9 cellular contexts compared by ENCODE assay signal in the genomic region with DNA sequence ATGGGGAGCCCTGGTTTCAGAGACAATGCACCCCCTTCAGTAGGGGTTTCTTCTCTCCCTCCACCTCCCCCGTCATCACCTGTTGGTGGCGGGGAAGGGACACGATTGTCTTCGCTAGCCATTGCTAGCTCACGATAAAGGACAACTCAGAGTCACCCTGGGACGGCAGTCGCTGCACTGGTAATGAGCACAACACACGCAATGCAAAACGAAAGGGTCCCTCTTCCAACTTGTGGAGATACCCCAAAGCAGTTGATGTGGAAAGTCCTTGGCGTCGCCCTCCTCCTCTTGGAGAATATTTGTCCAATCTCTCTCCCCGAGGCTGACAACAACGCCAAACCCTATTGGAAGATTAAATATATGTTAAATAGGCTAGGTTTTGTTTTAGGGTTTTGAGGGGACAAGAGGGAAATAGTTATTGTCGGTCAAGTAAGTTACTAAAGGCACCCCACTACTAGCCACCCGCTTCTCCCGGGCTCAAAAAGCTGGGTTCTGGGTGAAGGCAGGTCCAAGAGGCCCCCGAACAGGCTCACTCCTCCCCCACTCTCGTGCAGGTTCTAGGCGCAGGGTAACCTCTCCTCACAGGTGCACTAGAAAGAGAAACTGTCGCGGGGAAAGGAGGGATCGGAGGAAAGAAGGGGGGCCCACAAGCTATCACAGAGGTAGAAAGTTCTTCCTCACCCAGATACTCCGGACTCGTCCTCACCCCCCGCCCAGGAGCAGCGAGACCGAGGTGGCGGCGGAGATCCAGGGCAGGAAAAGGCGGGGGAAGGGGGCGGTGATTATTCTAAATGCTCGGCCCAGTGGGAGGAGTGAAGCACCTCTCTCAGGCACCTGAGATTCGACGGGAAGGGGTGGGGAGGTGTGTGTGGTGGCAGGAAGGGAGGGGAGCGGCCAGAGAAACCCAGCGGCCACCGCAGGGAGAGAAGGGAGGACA. TPM values are rescaled to one million over a fixed set of nuclear protein-coding genes. Genes with fewer than 3 reads are reported as not detected.
A peak's percentile ranks its signal among the peaks of the same experiment; 100 is the strongest.
DNase-seq lines count a peak whose midpoint lies in the region; FAIRE-seq and TF ChIP-seq lines count a peak whose summit lies in the region.
"Had no signal": no experiment of that assay in that cellular context is flagged by ENCODE, and none has a peak within 500 bp of the region (broad histone marks: within the 10 kb centered on the region; RNA-seq: fewer than 3 reads in every experiment).

A gene with protein sequence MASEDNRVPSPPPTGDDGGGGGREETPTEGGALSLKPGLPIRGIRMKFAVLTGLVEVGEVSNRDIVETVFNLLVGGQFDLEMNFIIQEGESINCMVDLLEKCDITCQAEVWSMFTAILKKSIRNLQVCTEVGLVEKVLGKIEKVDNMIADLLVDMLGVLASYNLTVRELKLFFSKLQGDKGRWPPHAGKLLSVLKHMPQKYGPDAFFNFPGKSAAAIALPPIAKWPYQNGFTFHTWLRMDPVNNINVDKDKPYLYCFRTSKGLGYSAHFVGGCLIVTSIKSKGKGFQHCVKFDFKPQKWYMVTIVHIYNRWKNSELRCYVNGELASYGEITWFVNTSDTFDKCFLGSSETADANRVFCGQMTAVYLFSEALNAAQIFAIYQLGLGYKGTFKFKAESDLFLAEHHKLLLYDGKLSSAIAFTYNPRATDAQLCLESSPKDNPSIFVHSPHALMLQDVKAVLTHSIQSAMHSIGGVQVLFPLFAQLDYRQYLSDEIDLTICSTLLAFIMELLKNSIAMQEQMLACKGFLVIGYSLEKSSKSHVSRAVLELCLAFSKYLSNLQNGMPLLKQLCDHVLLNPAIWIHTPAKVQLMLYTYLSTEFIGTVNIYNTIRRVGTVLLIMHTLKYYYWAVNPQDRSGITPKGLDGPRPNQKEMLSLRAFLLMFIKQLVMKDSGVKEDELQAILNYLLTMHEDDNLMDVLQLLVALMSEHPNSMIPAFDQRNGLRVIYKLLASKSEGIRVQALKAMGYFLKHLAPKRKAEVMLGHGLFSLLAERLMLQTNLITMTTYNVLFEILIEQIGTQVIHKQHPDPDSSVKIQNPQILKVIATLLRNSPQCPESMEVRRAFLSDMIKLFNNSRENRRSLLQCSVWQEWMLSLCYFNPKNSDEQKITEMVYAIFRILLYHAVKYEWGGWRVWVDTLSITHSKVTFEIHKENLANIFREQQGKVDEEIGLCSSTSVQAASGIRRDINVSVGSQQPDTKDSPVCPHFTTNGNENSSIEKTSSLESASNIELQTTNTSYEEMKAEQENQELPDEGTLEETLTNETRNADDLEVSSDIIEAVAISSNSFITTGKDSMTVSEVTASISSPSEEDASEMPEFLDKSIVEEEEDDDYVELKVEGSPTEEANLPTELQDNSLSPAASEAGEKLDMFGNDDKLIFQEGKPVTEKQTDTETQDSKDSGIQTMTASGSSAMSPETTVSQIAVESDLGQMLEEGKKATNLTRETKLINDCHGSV (N-terminal part only) (minus strand): TSS at position 764 of the 937 bp plus-strand sequence. CDS start 642 bp downstream, at position 122.

- peaks cover 6% of the 10 kb centered on the region for H3K23me2 ChIP-seq in H1 (ENCODE audit: low read depth, low read length)

- no peaks in the 10 kb centered on the region for H4K20me1 ChIP-seq in H1 (replicated peaks in 1 of 2; ENCODE audit: control insufficient read depth in 1 of 2, insufficient read depth in 2 of 2, low read length in 2 of 2)

- no peak within 1 kb of the TSS for H3K14ac ChIP-seq in H1 (ENCODE audit: insufficient read length)
- H3K14ac ChIP-seq in mesenchymal stem cell (ENCODE audit: low read length in 2 of 2) = peak within 1 kb of the TSS in 1 of 2 experiments; percentile 98

- H4K91ac ChIP-seq in H1 (replicated peaks; ENCODE audit: insufficient read length, low read length) = peak within 1 kb of the TSS; percentile 97
- H4K91ac ChIP-seq in mesenchymal stem cell (ENCODE audit: low read length) = peak within 1 kb of the TSS; percentile 93

- peaks cover 20 to 44% (median 30%) of the 10 kb centered on the region in 4 donors for H3K4me1 Mint-ChIP-seq in CD4-positive, alpha-beta memory T cell

- no peaks in the 10 kb centered on the region; the same call in 1 of the 2 replicates for H3K79me1 ChIP-seq in H1 (ENCODE audit: low read depth, low read length)
- peaks cover 9% of the 10 kb centered on the region for H3K79me1 ChIP-seq in mesenchymal stem cell (replicated peaks; ENCODE audit: low read length, poor library complexity, severe bottlenecking)

- H2BK120ac ChIP-seq in H1 (replicated peaks; ENCODE audit: low read depth, low read length) = peak within 1 kb of the TSS; percentile 82
- peak within 1 kb of the TSS; percentile 78 for H2BK120ac ChIP-seq in mesenchymal stem cell (ENCODE audit: low read depth, low read length)

- peak within 1 kb of the TSS; percentile 61; the same call in 1 of the 2 replicates for H2BK15ac ChIP-seq in H1 (ENCODE audit: low read length)
- H2BK15ac ChIP-seq in mesenchymal stem cell (ENCODE audit: low read depth, poor library complexity, severe bottlenecking) = peak within 1 kb of the TSS; percentile 80

- peak; percentile 32 for FAIRE-seq in H1 (lab: Jason Lieb, UNC)
- FAIRE-seq: colon had no signal

- H3K56ac ChIP-seq in H1 (replicated peaks; ENCODE audit: insufficient read length, low read depth, low read length) = peak within 1 kb of the TSS; percentile 93

- peak; percentile 83 to 89 (median 85) for DNase-seq in CD4-positive, alpha-beta memory T cell
- DNase-seq in GM20000 (ENCODE audit: low spot score) (peak; percentile 83), HS-27A (ENCODE audit: low read depth) (peak; percentile 42), H1 (ENCODE audit: low read depth in 1 of 2, low spot score in 2 of 2) (peak; percentile 63 to 77), mesenchymal stem cell (peak; percentile 75)
- DNase-seq in NK-92 treated with Interleukin-12 subunit alpha and Interleukin-12 subunit beta, amount 100 ng/mL, for 24 hours (lab: John Stamatoyannopoulos, UW) = peak; percentile 77
- DNase-seq in activated CD8-positive, alpha-beta memory T cell treated with anti-CD3 and anti-CD28 coated beads for 4 hours (ENCODE audit: low read depth in 2 of 2) = peak; percentile 61 to 66
- DNase-seq in stimulated activated CD8-positive, alpha-beta memory T cell treated with anti-CD3 and anti-CD28 coated beads, Interleukin-12 subunit alpha, Interleukin-12 subunit beta, amount 100 ng/mL, for 4 hours (ENCODE audit: low read depth) = peak; percentile 68

- H3K4ac ChIP-seq in H1 (replicated peaks; ENCODE audit: insufficient read length, low read depth, low read length) (peak within 1 kb of the TSS; percentile 93), mesenchymal stem cell (ENCODE audit: low read depth in 1 of 2, low read length in 2 of 2) (peak within 1 kb of the TSS; percentile 95 to 97)

- peak within 1 kb of the TSS; percentile 93 for H2BK5ac ChIP-seq in H1 (ENCODE audit: low read depth, low read length)
- H2BK5ac ChIP-seq in mesenchymal stem cell (ENCODE audit: low read depth, low read length, poor library complexity, severe bottlenecking) = no peak within 1 kb of the TSS

- H3K23ac ChIP-seq in H1 (ENCODE audit: insufficient read length) (no peak within 1 kb of the TSS), mesenchymal stem cell (ENCODE audit: low read length in 2 of 2) (peak within 1 kb of the TSS in 1 of 2 experiments; percentile 83)

- TF ChIP-seq POLR2A in H1 (IDR thresholded peaks at IDR 0.05; ENCODE audit: control extremely low read depth in 1 of 2, low read depth in 2 of 2, low read length in 2 of 2) = no peak

- TF ChIP-seq CTCF in GM20000 (IDR thresholded peaks at IDR 0.05; ENCODE audit: extremely low read depth, missing control alignments) = no peak
- TF ChIP-seq CTCF in H1 (IDR thresholded peaks at IDR 0.05; ENCODE audit: control extremely low read depth in 1 of 3, insufficient read depth in 1 of 3, low read depth in 1 of 3, low read length in 3 of 3) = no peak

- H3K27me3 ChIP-seq in CD4-positive, alpha-beta memory T cell (ENCODE audit: insufficient read depth, low read length) = no peaks in the 10 kb centered on the region
- H3K27me3 ChIP-seq in H1 (replicated peaks in 1 of 4; ENCODE audit: control insufficient read depth in 3 of 4, extremely low read depth in 1 of 4, insufficient read depth in 3 of 4, low read length in 3 of 4) (no peaks in the 10 kb centered on the region), mesenchymal stem cell (ENCODE audit: control insufficient read depth in 1 of 2, insufficient read depth in 1 of 2, low read length in 2 of 2) (no peaks in the 10 kb centered on the region)

- H3K4me1 ChIP-seq in CD4-positive, alpha-beta memory T cell (ENCODE audit: insufficient read depth, low read length) = peaks cover 40% of the 10 kb centered on the region
- H3K4me1 ChIP-seq in H1 (replicated peaks in 1 of 4; ENCODE audit: control insufficient read depth in 3 of 4, insufficient read depth in 4 of 4, low read length in 3 of 4) (peaks cover 0 to 2% (median 0%) of the 10 kb centered on the region in 4 experiments; a peak in 1 of 7 replicates), mesenchymal stem cell (ENCODE audit: control insufficient read depth, insufficient read depth, low read depth, low read length) (no peaks in the 10 kb centered on the region)

- peak within 1 kb of the TSS; percentile 92 to 98 for H3K4me3 ChIP-seq in CD4-positive, alpha-beta memory T cell (ENCODE audit: low read length in 2 of 2)
- H3K4me3 ChIP-seq in H1 (ENCODE audit: extremely low read depth in 1 of 4, insufficient read depth in 2 of 4, low read depth in 3 of 4, low read length in 4 of 4) = peak within 1 kb of the TSS; percentile 38 to 99 (median 82)
- H3K4me3 ChIP-seq in mesenchymal stem cell (ENCODE audit: insufficient read depth in 1 of 2, low read depth in 1 of 2, low read length in 2 of 2) = peak within 1 kb of the TSS; percentile 100

- H3K18ac ChIP-seq in H1 (ENCODE audit: extremely low read depth, low read length) = peak within 1 kb of the TSS; percentile 97
- H3K18ac ChIP-seq in mesenchymal stem cell (ENCODE audit: low read depth in 1 of 2, low read length in 2 of 2) = peak within 1 kb of the TSS; percentile 97 to 99

- H2BK20ac ChIP-seq in H1 (ENCODE audit: low read length) = no peak within 1 kb of the TSS

- no peak for TF ChIP-seq RAD21 in H1 (IDR thresholded peaks at IDR 0.05 in 1 of 2, conservative IDR thresholded peaks at IDR 0.05 in 1 of 2; ENCODE audit: low read depth in 2 of 2, low read length in 2 of 2)

- H3K27ac ChIP-seq in CD4-positive, alpha-beta memory T cell (ENCODE audit: low read depth, low read length) = peak within 1 kb of the TSS; percentile 88
- peak within 1 kb of the TSS; percentile 96 for H3K27ac ChIP-seq in H1 (ENCODE audit: low read depth, low read length)
- H3K27ac ChIP-seq in mesenchymal stem cell (ENCODE audit: low read length, poor library complexity, severe bottlenecking) = peak within 1 kb of the TSS; percentile 79

- CTCF ChIA-PET in CD4-positive, alpha-beta memory T cell (lab: Charles Lee; ENCODE audit: partially characterized antibody) = interaction anchor here (1.1 to 1.2 kb wide), 2 partner anchors 11 to 84 kb away, joined by 3 to 4 read pairs; no protein-coding TSS in a partner anchor
- CTCF ChIA-PET in H1 (lab: Charles Lee; ENCODE audit: partially characterized antibody) = interaction anchor here (0.7 to 1.9 kb wide), 3 partner anchors 53 to 147 kb away, joined by 3 to 7 read pairs (median 4); no protein-coding TSS in a partner anchor

- H3K79me2 ChIP-seq in H1 (ENCODE audit: control insufficient read depth in 1 of 2, insufficient read depth in 2 of 2, low read length in 2 of 2) = peaks cover 9 to 48% of the 10 kb centered on the region in 2 experiments

- H3K36me3 ChIP-seq in CD4-positive, alpha-beta memory T cell (ENCODE audit: insufficient read depth, low read length) = no peaks in the 10 kb centered on the region
- H3K36me3 ChIP-seq in H1 (ENCODE audit: control insufficient read depth in 2 of 4, insufficient read depth in 4 of 4, low read length in 3 of 4) (peaks cover 0 to 4% (median 1%) of the 10 kb centered on the region in 4 experiments; a peak in 1 of 8 replicates), mesenchymal stem cell (ENCODE audit: control insufficient read depth in 1 of 2, insufficient read depth in 2 of 2, low read depth in 1 of 2, low read length in 2 of 2) (no peaks in the 10 kb centered on the region)

- POLR2A ChIA-PET in CD4-positive, alpha-beta memory T cell (lab: Charles Lee; ENCODE audit: partially characterized antibody) = interaction anchor here (0.6 to 3.1 kb wide), 9 partner anchors 13 to 1764 kb away, joined by 3 to 59 read pairs (median 4); a partner anchor contains a TSS
- POLR2A ChIA-PET in H1 (lab: Charles Lee; ENCODE audit: partially characterized antibody) = interaction anchor here (1.0 to 5.9 kb wide), 12 partner anchors 7 to 90 kb away, joined by 3 to 44 read pairs (median 6); a partner anchor contains a TSS

- H4K5ac ChIP-seq in H1 (ENCODE audit: insufficient read length, low read depth, low read length) = peak within 1 kb of the TSS; percentile 97

- H2BK12ac ChIP-seq in H1 (ENCODE audit: low read depth, low read length) (peak within 1 kb of the TSS; percentile 89), mesenchymal stem cell (ENCODE audit: low read length in 2 of 2) (peak within 1 kb of the TSS; percentile 38 to 92)

- peaks cover 0 to 15% of the 10 kb centered on the region in 2 donors for H3K36me3 Mint-ChIP-seq in CD4-positive, alpha-beta memory T cell

- H3K9me3 ChIP-seq in CD4-positive, alpha-beta memory T cell (ENCODE audit: control insufficient read depth in 1 of 2, low read length in 2 of 2) = no peaks in the 10 kb centered on the region
- no peaks in the 10 kb centered on the region for H3K9me3 ChIP-seq in H1 (ENCODE audit: insufficient read depth in 2 of 2, low read depth in 1 of 2, low read length in 1 of 2)
- H3K9me3 ChIP-seq in mesenchymal stem cell (ENCODE audit: control insufficient read depth, low read length) = no peaks in the 10 kb centered on the region

- H4K8ac ChIP-seq in H1 (ENCODE audit: extremely low read depth, insufficient read depth, low read length) (peak within 1 kb of the TSS; percentile 98), mesenchymal stem cell (ENCODE audit: low read length) (peak within 1 kb of the TSS; percentile 98)

- WGBS in H1 (ENCODE audit: extremely low coverage in 1 of 2, insufficient coverage in 1 of 2, insufficient read length in 1 of 2, insufficient replicate concordance in 2 of 2, low coverage in 1 of 2, low lambda C conversion rate in 2 of 2, missing lambda C conversion rate in 1 of 2), 2 experiments = 1% methylated on average over 32 of the region's 37 CpGs; no CpG with 5 or more reads in 1 of the 2 experiments
- 1% methylated on average over 16 of the region's 37 CpGs for WGBS in mesenchymal stem cell

- peak within 1 kb of the TSS; percentile 93 to 99 (median 99) for H3K27ac Mint-ChIP-seq in CD4-positive, alpha-beta memory T cell

- H2AFZ ChIP-seq in H1 (ENCODE audit: low read length) = peak within 1 kb of the TSS; percentile 90
- peak within 1 kb of the TSS; percentile 98 for H2AFZ ChIP-seq in mesenchymal stem cell (ENCODE audit: low read depth, low read length)

- H2AK5ac ChIP-seq in H1 (ENCODE audit: low read depth, low read length) (no peak within 1 kb of the TSS), mesenchymal stem cell (ENCODE audit: low read length, severe bottlenecking) (no peak within 1 kb of the TSS)

- H3K27me3 Mint-ChIP-seq in CD4-positive, alpha-beta memory T cell = no peaks in the 10 kb centered on the region

- peak within 1 kb of the TSS; percentile 100 for H3K4me3 Mint-ChIP-seq in CD4-positive, alpha-beta memory T cell

- no peaks in the 10 kb centered on the region for H3K9me3 Mint-ChIP-seq in CD4-positive, alpha-beta memory T cell

- intact Hi-C loops in CD4-positive, alpha-beta memory T cell (cut with micrococcal nuclease) = loop anchor here (1.0 to 10.0 kb wide), 5 partner anchors 52 to 1522 kb away; a partner anchor contains a TSS

- H3K4me2 ChIP-seq in H1 (ENCODE audit: insufficient read depth in 1 of 2, low read depth in 2 of 2, low read length in 2 of 2) = peak within 1 kb of the TSS; percentile 63 to 89
- peak within 1 kb of the TSS; percentile 66 for H3K4me2 ChIP-seq in mesenchymal stem cell (ENCODE audit: low read length, poor library complexity, severe bottlenecking)

- peak within 1 kb of the TSS; percentile 75 to 94 (median 89) for H3K9ac ChIP-seq in H1 (replicated peaks in 1 of 4; ENCODE audit: extremely low read depth in 1 of 4, low read depth in 3 of 4, low read length in 3 of 4)
- H3K9ac ChIP-seq in mesenchymal stem cell (ENCODE audit: low read length) = peak within 1 kb of the TSS; percentile 92

- TF ChIP-seq EP300 in H1 (IDR thresholded peaks at IDR 0.05; ENCODE audit: borderline replicate concordance in 1 of 2, low read depth in 2 of 2, low read length in 2 of 2) = peak in 1 of 2 experiments; percentile 14; a peak in 1 of 3 replicates

RNA-seq across cellular contexts. Expression of the gene that starts here (rescaled TPM):
- total RNA-seq in CD4-positive, alpha-beta memory T cell = 10 to 100 TPM; 63.6 to 64.5 TPM
- 10 to 100 TPM; 17.1 to 27.1 TPM for polyA plus RNA-seq in CD4-positive, alpha-beta memory T cell
- total RNA-seq in H1 (2021; fragmentation: NEBNext Ultra II Directional; extraction: Animal tissue kit (Norgen Biotek cat#: 25700)) = 77.2 and 83.2 TPM in 2 replicates
- 32.5 and 54.6 TPM in 2 replicates for polyA plus RNA-seq in H1 (2011; rRNA removed)
- polyA plus RNA-seq in H1 (2011; cell fraction: cytosol; rRNA removed) = 44.3 TPM
- polyA plus RNA-seq in H1 (2011; cell fraction: nucleus; rRNA removed) = 54.2 TPM
- 48.4 to 60.5 TPM (median 54.0 TPM) in 4 replicates for polyA plus RNA-seq in H1 (2012, experiment 1 of 2)
- polyA plus RNA-seq in H1 (2012, experiment 2 of 2) = 4.0 TPM
- polyA plus RNA-seq in H1 (2013, experiment 1 of 2) = 27.2 TPM
- 22.2 TPM for polyA plus RNA-seq in H1 (2013, experiment 2 of 2)
- polyA minus RNA-seq in H1 (2011; rRNA and poly(A)+ RNA removed) = 249 and 294 TPM in 2 replicates
- polyA minus RNA-seq in H1 (2011; cell fraction: cytosol; rRNA and poly(A)+ RNA removed) = 80.2 TPM
- 387 TPM for polyA minus RNA-seq in H1 (2011; cell fraction: nucleus; rRNA and poly(A)+ RNA removed)
- 9.2 TPM for polyA plus RNA-seq in mesenchymal stem cell (2013, experiment 1 of 2)
- polyA plus RNA-seq in mesenchymal stem cell (2013, experiment 2 of 2) = 8.3 TPM

Comparison
In these comparisons a context has a peak if more than half of its experiments do, and no peak if none do; other contexts are left out.
1. Peak in every context shown above with its lines: DNase-seq, H3K4me3 ChIP-seq and H3K27ac ChIP-seq.